In genomic region chr5:142915840-142916424, GRCh38 we compare ENCODE assay signal across 9 cellular contexts.
DNase-seq lines count a peak whose midpoint lies in the region; ATAC-seq and TF ChIP-seq lines count a peak whose summit lies in the region.
"Had no signal": no experiment of that assay in that cellular context is flagged by ENCODE, and none has a peak within 500 bp of the region (broad histone marks: within the 10 kb centered on the region; RNA-seq: fewer than 3 reads in every experiment).

No MANE protein-coding gene starts in this region.

- no peak overlapping the region for H3K27ac ChIP-seq in stomach
- H3K27ac ChIP-seq: skin epidermis had no signal

- ATAC-seq in GM19438 (IDR thresholded peaks at IDR 0.05; ENCODE audit: low read depth, unreplicated experiment) (peak; percentile 89), HG03575 (IDR thresholded peaks at IDR 0.05; ENCODE audit: extremely low read depth, insufficient number of reproducible peaks, low FRiP score, unreplicated experiment) (peak; percentile 67), GM19035 (IDR thresholded peaks at IDR 0.05; ENCODE audit: unreplicated experiment) (no peak)

- DNase-seq in ELR (ENCODE audit: low read depth) (peak; percentile 64), RKO (ENCODE audit: low spot score) (peak; percentile 29), germinal center (ENCODE audit: low spot score) (peak; percentile 52), stomach (peak; percentile 39), NCI-H128 (lab: John Stamatoyannopoulos, UW; ENCODE audit: unreplicated experiment) (no peak)

- no peak for TF ChIP-seq POLR2A in stomach (IDR thresholded peaks at IDR 0.05)

- no peaks in the 10 kb centered on the region for H3K9me3 ChIP-seq in stomach

- H3K4me3 ChIP-seq in stomach, result no peak overlapping the region
- H3K4me3 ChIP-seq: skin epidermis had no signal

- WGBS in stomach, 5 donors, result 64 to 72% (median 68%) methylated on average over 7 of the region's 7 CpGs

- H3K27me3 ChIP-seq in stomach, result no peaks in the 10 kb centered on the region

- peak in 2 of 7 experiments; percentile 34 to 47 for TF ChIP-seq CTCF in stomach (IDR thresholded peaks at IDR 0.05)

- peaks cover 0 to 82% (median 59%) of the 10 kb centered on the region in 4 donors for H3K36me3 ChIP-seq in stomach

- TF ChIP-seq EP300 in stomach (IDR thresholded peaks at IDR 0.05), result no peak

- no peaks in the 10 kb centered on the region for H3K4me1 ChIP-seq in stomach

- intact Hi-C loops in stomach (cut with DNase I; ENCODE audit: low total_unique reads), result no loop called here
